9 cellular contexts compared by ENCODE assay signal in genomic region chr22:40519284-40519947, GRCh38.
A peak's percentile ranks its signal among the peaks of the same experiment; 100 is the strongest.
DNase-seq lines count a peak whose midpoint lies in the region; ATAC-seq and TF ChIP-seq lines count a peak whose summit lies in the region.
"Had no signal": no experiment of that assay in that cellular context is flagged by ENCODE, and none has a peak within 500 bp of the region (broad histone marks: within the 10 kb centered on the region; RNA-seq: fewer than 3 reads in every experiment).

No MANE protein-coding gene starts in this region.

- peak; percentile 96 for ATAC-seq in stimulated activated naive CD8-positive, alpha-beta T cell treated with anti-CD3 and anti-CD28 coated beads, Interleukin-15, amount 100 ng/mL, for 72 hours
- ATAC-seq in GM18870 (IDR thresholded peaks at IDR 0.05; ENCODE audit: unreplicated experiment), result no peak

- no peaks in the 10 kb centered on the region for H3K9me3 Mint-ChIP-seq in activated T-cell treated with anti-CD3 and anti-CD28 coated beads, Interleukin-2, amount 50 U/mL, for 24 hours
- no peaks in the 10 kb centered on the region for H3K9me3 Mint-ChIP-seq in stimulated activated naive CD8-positive, alpha-beta T cell treated with anti-CD3 and anti-CD28 coated beads, Interleukin-15, amount 100 ng/mL, for 72 hours

- no peak for DNase-seq in activated T-cell treated with anti-CD3 and anti-CD28 coated beads, Interleukin-2, amount 50 U/mL, for 24 hours
- no peak for DNase-seq in activated T-cell treated with anti-CD3 and anti-CD28 coated beads, Interleukin-2, amount 50 U/mL, for 1 hour
- DNase-seq in MM.1S (peak; percentile 69), dermis blood vessel endothelial cell (peak; percentile 14), SK-N-DZ (ENCODE audit: low spot score) (no peak), NCI-H226 (no peak)
- peak in 1 of 2 donors; percentile 18 for DNase-seq in stimulated activated naive CD8-positive, alpha-beta T cell treated with anti-CD3 and anti-CD28 coated beads, Interleukin-15, amount 100 ng/mL, for 72 hours
- DNase-seq: NCI-H526 had no signal

- no peaks in the 10 kb centered on the region for H3K9me3 ChIP-seq in MM.1S (replicated peaks; ENCODE audit: insufficient read depth, low read length)

- peaks cover 43% of the 10 kb centered on the region for H3K4me1 Mint-ChIP-seq in activated T-cell treated with anti-CD3 and anti-CD28 coated beads, Interleukin-2, amount 50 U/mL, for 24 hours (ENCODE audit: low read depth)
- H3K4me1 Mint-ChIP-seq in stimulated activated naive CD8-positive, alpha-beta T cell treated with anti-CD3 and anti-CD28 coated beads, Interleukin-15, amount 100 ng/mL, for 72 hours, result peaks cover 55% of the 10 kb centered on the region

- peak overlapping the region; percentile 94 for H3K27ac Mint-ChIP-seq in activated T-cell treated with anti-CD3 and anti-CD28 coated beads, Interleukin-2, amount 50 U/mL, for 24 hours
- H3K27ac Mint-ChIP-seq in stimulated activated naive CD8-positive, alpha-beta T cell treated with anti-CD3 and anti-CD28 coated beads, Interleukin-15, amount 100 ng/mL, for 72 hours, result peak overlapping the region; percentile 87 to 93

- no peaks in the 10 kb centered on the region for H3K27me3 ChIP-seq in MM.1S (replicated peaks; ENCODE audit: insufficient read depth, low read length)

- H3K36me3 Mint-ChIP-seq in activated T-cell treated with anti-CD3 and anti-CD28 coated beads, Interleukin-2, amount 50 U/mL, for 24 hours (ENCODE audit: low read depth), result peaks cover 31% of the 10 kb centered on the region

- H3K4me3 Mint-ChIP-seq in activated T-cell treated with anti-CD3 and anti-CD28 coated beads, Interleukin-2, amount 50 U/mL, for 24 hours, result peak overlapping the region; percentile 64
- peak overlapping the region; percentile 70 to 76 for H3K4me3 Mint-ChIP-seq in stimulated activated naive CD8-positive, alpha-beta T cell treated with anti-CD3 and anti-CD28 coated beads, Interleukin-15, amount 100 ng/mL, for 72 hours

- no peak overlapping the region for H3K4me2 ChIP-seq in MM.1S (ENCODE audit: low read depth, low read length)

- H3K4me3 ChIP-seq in MM.1S (ENCODE audit: low read length), result no peak overlapping the region

- H3K4me1 ChIP-seq in MM.1S (ENCODE audit: low read length), result peaks cover 4% of the 10 kb centered on the region

- 0 out of 2 replicates have a peak, but pooled peaks cover 21% of the 10 kb centered on the region for H3K79me2 ChIP-seq in MM.1S (ENCODE audit: low read length)

- H3K27me3 Mint-ChIP-seq in activated T-cell treated with anti-CD3 and anti-CD28 coated beads, Interleukin-2, amount 50 U/mL, for 24 hours, result no peaks in the 10 kb centered on the region
- H3K27me3 Mint-ChIP-seq in stimulated activated naive CD8-positive, alpha-beta T cell treated with anti-CD3 and anti-CD28 coated beads, Interleukin-15, amount 100 ng/mL, for 72 hours, result no peaks in the 10 kb centered on the region

- H3K9ac ChIP-seq in MM.1S (ENCODE audit: low read length), result no peak overlapping the region

- no peaks in the 10 kb centered on the region for H3F3A ChIP-seq in MM.1S (ENCODE audit: insufficient read depth, low read length)

- H4K20me1 ChIP-seq in MM.1S (ENCODE audit: insufficient read depth, low read length), result peaks cover 6% of the 10 kb centered on the region; the same call in 1 of the 2 replicates

- no peak overlapping the region for H3K27ac ChIP-seq in MM.1S (ENCODE audit: low read length)

- H3K36me3 ChIP-seq in MM.1S (replicated peaks; ENCODE audit: insufficient read depth, low read length), result no peaks in the 10 kb centered on the region

- H2AFZ ChIP-seq in MM.1S (ENCODE audit: low read length), result no peak overlapping the region

- H3K9me2 ChIP-seq in MM.1S (replicated peaks; ENCODE audit: insufficient read depth, low read length), result no peaks in the 10 kb centered on the region

- no peak for TF ChIP-seq CTCF in MM.1S (IDR thresholded peaks at IDR 0.05; ENCODE audit: low read length)

Comparison
In these comparisons a context has a peak if more than half of its experiments do, and no peak if none do; other contexts are left out.
1. DNase-seq: peak in MM.1S (single experiment) and dermis blood vessel endothelial cell (single experiment); none in activated T-cell treated with anti-CD3 and anti-CD28 coated beads, Interleukin-2, amount 50 U/mL, for 24 hours (single experiment), activated T-cell treated with anti-CD3 and anti-CD28 coated beads, Interleukin-2, amount 50 U/mL, for 1 hour (single experiment), SK-N-DZ (single experiment) and NCI-H226 (single experiment).